ENCODE assay signal across 1 cellular context in the genomic region with DNA sequence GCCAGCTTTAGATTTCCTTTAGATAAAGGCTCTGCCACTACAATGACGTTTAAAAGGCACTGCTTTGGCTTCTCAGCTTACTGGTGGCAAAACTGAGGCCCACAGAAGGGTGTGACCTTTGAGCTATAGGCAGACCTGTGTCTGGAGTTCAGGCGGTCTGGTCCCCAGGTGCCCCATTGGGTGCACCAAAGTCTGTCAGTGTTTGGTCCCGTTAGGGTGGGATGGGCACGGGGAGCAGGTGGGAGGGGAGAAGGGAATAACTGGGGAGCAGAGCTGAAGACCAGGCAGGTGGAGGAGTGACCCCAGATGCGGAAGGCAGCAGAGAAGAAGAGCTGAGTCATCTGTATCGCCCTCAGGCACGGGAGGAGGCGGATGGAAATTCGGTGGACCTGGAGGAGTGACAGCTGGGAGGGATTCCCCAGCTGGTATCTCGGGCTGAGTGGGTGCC.
TF ChIP-seq lines count a peak whose summit lies in the region.

No MANE protein-coding gene starts in this region.

TF ChIP-seq in K562, 482 proteins besides CTCF, POLR2A, EP300 and RAD21 (continues in another document):
- TF ChIP-seq, protein P1, sequence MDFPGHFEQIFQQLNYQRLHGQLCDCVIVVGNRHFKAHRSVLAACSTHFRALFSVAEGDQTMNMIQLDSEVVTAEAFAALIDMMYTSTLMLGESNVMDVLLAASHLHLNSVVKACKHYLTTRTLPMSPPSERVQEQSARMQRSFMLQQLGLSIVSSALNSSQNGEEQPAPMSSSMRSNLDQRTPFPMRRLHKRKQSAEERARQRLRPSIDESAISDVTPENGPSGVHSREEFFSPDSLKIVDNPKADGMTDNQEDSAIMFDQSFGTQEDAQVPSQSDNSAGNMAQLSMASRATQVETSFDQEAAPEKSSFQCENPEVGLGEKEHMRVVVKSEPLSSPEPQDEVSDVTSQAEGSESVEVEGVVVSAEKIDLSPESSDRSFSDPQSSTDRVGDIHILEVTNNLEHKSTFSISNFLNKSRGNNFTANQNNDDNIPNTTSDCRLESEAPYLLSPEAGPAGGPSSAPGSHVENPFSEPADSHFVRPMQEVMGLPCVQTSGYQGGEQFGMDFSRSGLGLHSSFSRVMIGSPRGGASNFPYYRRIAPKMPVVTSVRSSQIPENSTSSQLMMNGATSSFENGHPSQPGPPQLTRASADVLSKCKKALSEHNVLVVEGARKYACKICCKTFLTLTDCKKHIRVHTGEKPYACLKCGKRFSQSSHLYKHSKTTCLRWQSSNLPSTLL (IDR thresholded peaks at IDR 0.05) = no peak
- 0 out of 2 replicates have a peak, but pooled peaks have one; percentile 8 for TF ChIP-seq CREM (IDR thresholded peaks at IDR 0.05; ENCODE audit: low read depth)
- no peak for TF ChIP-seq COPS2 (conservative IDR thresholded peaks at IDR 0.05)
- TF ChIP-seq MYC (IDR thresholded peaks at IDR 0.05; ENCODE audit: low read depth, low read length) = no peak
- no peak for TF ChIP-seq MYC (CRISPR knock-in tag; IDR thresholded peaks at IDR 0.05; ENCODE audit: borderline replicate concordance, low read depth)
- TF ChIP-seq FOSL1 (tag; conservative IDR thresholded peaks at IDR 0.05) = peak; percentile 52; the same call in 1 of the 2 replicates
- peak; percentile 64; the same call in 1 of the 2 replicates for TF ChIP-seq ATF3 (IDR thresholded peaks at IDR 0.05)
- no peak for TF ChIP-seq ATF3 (CRISPR knock-in tag; conservative IDR thresholded peaks at IDR 0.05)
- TF ChIP-seq ZNF507 (tag; conservative IDR thresholded peaks at IDR 0.05) = no peak
- peak; percentile 60 for TF ChIP-seq TAF9B (IDR thresholded peaks at IDR 0.05; ENCODE audit: partially characterized antibody)
- peak in 1 of 2 experiments; percentile 40; a peak in 1 of 4 replicates for TF ChIP-seq ZNF318 (IDR thresholded peaks at IDR 0.05; ENCODE audit: borderline replicate concordance in 1 of 2, low read depth in 1 of 2)
- peak; percentile 96 for TF ChIP-seq MAFG (tag; conservative IDR thresholded peaks at IDR 0.05)
- peak; percentile 61; the same call in 1 of the 2 replicates for TF ChIP-seq NFE2L1 (tag; IDR thresholded peaks at IDR 0.05; ENCODE audit: borderline replicate concordance, low read depth)
- TF ChIP-seq ZKSCAN8 (CRISPR knock-in tag; IDR thresholded peaks at IDR 0.05) = no peak
- TF ChIP-seq EGR1 (conservative IDR thresholded peaks at IDR 0.05) = peak; percentile 47
- no peak for TF ChIP-seq HNRNPH1 (optimal IDR thresholded peaks at IDR 0.05; ENCODE audit: low read depth, low read length)
- no peak for TF ChIP-seq PHTF2 (CRISPR knock-in tag; IDR thresholded peaks at IDR 0.05)
- TF ChIP-seq KDM4B (IDR thresholded peaks at IDR 0.05; ENCODE audit: borderline replicate concordance in 2 of 2, low read depth in 1 of 2) = no peak
- no peak for TF ChIP-seq ZNF830 (CRISPR knock-in tag; IDR thresholded peaks at IDR 0.05)
- no peak for TF ChIP-seq HDAC3 (IDR thresholded peaks at IDR 0.05; ENCODE audit: borderline replicate concordance, partially characterized antibody)
- no peak for TF ChIP-seq ARID2 (IDR thresholded peaks at IDR 0.05)
- peak; percentile 61; the same call in 1 of the 2 replicates for TF ChIP-seq ZNF592 (IDR thresholded peaks at IDR 0.05)
- TF ChIP-seq, protein P2, sequence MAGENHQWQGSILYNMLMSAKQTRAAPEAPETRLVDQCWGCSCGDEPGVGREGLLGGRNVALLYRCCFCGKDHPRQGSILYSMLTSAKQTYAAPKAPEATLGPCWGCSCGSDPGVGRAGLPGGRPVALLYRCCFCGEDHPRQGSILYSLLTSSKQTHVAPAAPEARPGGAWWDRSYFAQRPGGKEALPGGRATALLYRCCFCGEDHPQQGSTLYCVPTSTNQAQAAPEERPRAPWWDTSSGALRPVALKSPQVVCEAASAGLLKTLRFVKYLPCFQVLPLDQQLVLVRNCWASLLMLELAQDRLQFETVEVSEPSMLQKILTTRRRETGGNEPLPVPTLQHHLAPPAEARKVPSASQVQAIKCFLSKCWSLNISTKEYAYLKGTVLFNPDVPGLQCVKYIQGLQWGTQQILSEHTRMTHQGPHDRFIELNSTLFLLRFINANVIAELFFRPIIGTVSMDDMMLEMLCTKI (IDR thresholded peaks at IDR 0.05; ENCODE audit: partially characterized antibody) = no peak
- TF ChIP-seq FOXJ2 (tag; IDR thresholded peaks at IDR 0.05) = no peak
- peak; percentile 89 for TF ChIP-seq ESRRA (IDR thresholded peaks at IDR 0.05; ENCODE audit: borderline replicate concordance, low read depth)
- 0 out of 4 replicates have a peak, but pooled peaks of 1 of the 2 experiments have one; percentile 31 for TF ChIP-seq MNT (conservative IDR thresholded peaks at IDR 0.05)
- no peak for TF ChIP-seq ZNF444 (CRISPR knock-in tag; IDR thresholded peaks at IDR 0.05)
- TF ChIP-seq NONO (IDR thresholded peaks at IDR 0.05; ENCODE audit: low read depth in 2 of 2, low read length in 1 of 2) = no peak
- no peak for TF ChIP-seq ZNF695 (CRISPR knock-in tag; IDR thresholded peaks at IDR 0.05)
- TF ChIP-seq ZNF639 (CRISPR knock-in tag; conservative IDR thresholded peaks at IDR 0.05 in 1 of 2, IDR thresholded peaks at IDR 0.05 in 1 of 2) = no peak
- TF ChIP-seq, protein P3, sequence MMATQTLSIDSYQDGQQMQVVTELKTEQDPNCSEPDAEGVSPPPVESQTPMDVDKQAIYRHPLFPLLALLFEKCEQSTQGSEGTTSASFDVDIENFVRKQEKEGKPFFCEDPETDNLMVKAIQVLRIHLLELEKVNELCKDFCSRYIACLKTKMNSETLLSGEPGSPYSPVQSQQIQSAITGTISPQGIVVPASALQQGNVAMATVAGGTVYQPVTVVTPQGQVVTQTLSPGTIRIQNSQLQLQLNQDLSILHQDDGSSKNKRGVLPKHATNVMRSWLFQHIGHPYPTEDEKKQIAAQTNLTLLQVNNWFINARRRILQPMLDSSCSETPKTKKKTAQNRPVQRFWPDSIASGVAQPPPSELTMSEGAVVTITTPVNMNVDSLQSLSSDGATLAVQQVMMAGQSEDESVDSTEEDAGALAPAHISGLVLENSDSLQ (IDR thresholded peaks at IDR 0.05) = peak; percentile 82
- TF ChIP-seq ZBTB7A (IDR thresholded peaks at IDR 0.05; ENCODE audit: borderline replicate concordance, control insufficient read depth, low read depth, low read length) = no peak
- TF ChIP-seq, protein P4, sequence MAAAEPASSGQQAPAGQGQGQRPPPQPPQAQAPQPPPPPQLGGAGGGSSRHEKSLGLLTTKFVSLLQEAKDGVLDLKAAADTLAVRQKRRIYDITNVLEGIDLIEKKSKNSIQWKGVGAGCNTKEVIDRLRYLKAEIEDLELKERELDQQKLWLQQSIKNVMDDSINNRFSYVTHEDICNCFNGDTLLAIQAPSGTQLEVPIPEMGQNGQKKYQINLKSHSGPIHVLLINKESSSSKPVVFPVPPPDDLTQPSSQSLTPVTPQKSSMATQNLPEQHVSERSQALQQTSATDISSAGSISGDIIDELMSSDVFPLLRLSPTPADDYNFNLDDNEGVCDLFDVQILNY (CRISPR knock-in tag; IDR thresholded peaks at IDR 0.05) = 0 out of 2 replicates have a peak, but pooled peaks have one; percentile 20
